Comparison of ENCODE assay signal across 8 cellular contexts in genomic region chr2:57516740-57517340, GRCh38.
DNase-seq lines count a peak whose midpoint lies in the region; ATAC-seq and TF ChIP-seq lines count a peak whose summit lies in the region.

No MANE protein-coding gene starts in this region.

- no peak overlapping the region for H3K27ac ChIP-seq in lower lobe of right lung

- H3K27me3 ChIP-seq in lower lobe of right lung (ENCODE audit: low read depth) = no peaks in the 10 kb centered on the region

- H3K4me1 ChIP-seq in lower lobe of right lung = no peaks in the 10 kb centered on the region

- intact Hi-C loops in lower lobe of right lung (cut with DNase I) = no loop called here

- H3K36me3 ChIP-seq in lower lobe of right lung = no peaks in the 10 kb centered on the region

- H3K9me3 ChIP-seq in lower lobe of right lung = no peaks in the 10 kb centered on the region

- no peak overlapping the region for H3K4me3 ChIP-seq in lower lobe of right lung

- ATAC-seq in GM19328 (IDR thresholded peaks at IDR 0.05; ENCODE audit: unreplicated experiment) = peak; percentile 76
- peak; percentile 79 for ATAC-seq in HG03196 (IDR thresholded peaks at IDR 0.05; ENCODE audit: unreplicated experiment)
- ATAC-seq in lower lobe of right lung = peak; percentile 54 to 68

- peak; percentile 60 for TF ChIP-seq CTCF in lower lobe of right lung (IDR thresholded peaks at IDR 0.05)

- peak; percentile 65 for DNase-seq in DMS 273 (lab: John Stamatoyannopoulos, UW; ENCODE audit: unreplicated experiment)
- DNase-seq in NCI-H446 treated with DMSO at 0.1 percent for 48 hours (lab: John Stamatoyannopoulos, UW) = peak; percentile 40
- peak; percentile 5 to 61 for DNase-seq in T47D (ENCODE audit: low read depth in 1 of 2, low spot score in 1 of 2)
- DNase-seq in lower lobe of right lung = no peak
- no peak for DNase-seq in activated CD4-positive, alpha-beta T cell treated with anti-CD3 and anti-CD28 coated beads, Interleukin-2, amount 50 U/mL, for 4 hours
- DNase-seq in activated effector memory CD4-positive, alpha-beta T cell treated with Interleukin-2 at 50 U/mL for 16 hours = no peak

- in situ Hi-C loops in T47D (cut with HindIII; ENCODE audit: low pct_unique_long_range_greater_than_20kb, low sequenced_read_pairs) = no loop called here

Comparison
In these comparisons a context has a peak if more than half of its experiments do, and no peak if none do; other contexts are left out.
1. DNase-seq: peak in DMS 273 (single experiment), NCI-H446 treated with DMSO at 0.1 percent for 48 hours (single experiment) and T47D (2 of 2); none in lower lobe of right lung (single experiment), activated CD4-positive, alpha-beta T cell treated with anti-CD3 and anti-CD28 coated beads, Interleukin-2, amount 50 U/mL, for 4 hours (0 of 2) and activated effector memory CD4-positive, alpha-beta T cell treated with Interleukin-2 at 50 U/mL for 16 hours (single experiment).
2. Peak in every context shown above with its lines, with median percentiles within 50 percentile points of each other: ATAC-seq.